Comparison of ENCODE assay signal across 8 cellular contexts in genomic region chr11:59754859-59755700, GRCh38. TPM values are rescaled to one million over a fixed set of nuclear protein-coding genes. Genes with fewer than 3 reads are reported as not detected.
DNase-seq lines count a peak whose midpoint lies in the region; ATAC-seq, FAIRE-seq and TF ChIP-seq lines count a peak whose summit lies in the region.

STX3 (plus strand) TSS chr11:59755376; CDS start chr11:59755606, 230 bp downstream.

- H3K9ac ChIP-seq in HUES48 (ENCODE audit: low read depth, low read length) = peak within 1 kb of the TSS; percentile 75

- TF ChIP-seq CTCF in CD8-positive, alpha-beta T cell (IDR thresholded peaks at IDR 0.05) = no peak

- peaks cover 23% of the 10 kb centered on the region for H3K4me1 Mint-ChIP-seq in CD8-positive, alpha-beta T cell (ENCODE audit: low read depth)
- peaks cover 28 to 35% of the 10 kb centered on the region in 2 donors for H3K4me1 Mint-ChIP-seq in natural killer cell treated with Interleukin-12 subunit alpha and Interleukin-12 subunit beta and Interleukin-15 and Interleukin-18, amount 100 ng/mL, for 72 hours (ENCODE audit: low read depth in 2 of 2)

- no peaks in the 10 kb centered on the region for H3K9me3 ChIP-seq in CD8-positive, alpha-beta T cell (ENCODE audit: low read length)
- H3K9me3 ChIP-seq in HUES48 (ENCODE audit: control insufficient read depth, insufficient read depth, low read length) = no peaks in the 10 kb centered on the region

- no peaks in the 10 kb centered on the region for H3K9me3 Mint-ChIP-seq in CD8-positive, alpha-beta T cell
- H3K9me3 Mint-ChIP-seq in natural killer cell treated with Interleukin-12 subunit alpha and Interleukin-12 subunit beta and Interleukin-15 and Interleukin-18, amount 100 ng/mL, for 72 hours = no peaks in the 10 kb centered on the region

- peaks cover 4% of the 10 kb centered on the region for H3K27me3 Mint-ChIP-seq in CD8-positive, alpha-beta T cell (ENCODE audit: low read depth)
- peaks cover 0 to 4% of the 10 kb centered on the region in 2 donors for H3K27me3 Mint-ChIP-seq in natural killer cell treated with Interleukin-12 subunit alpha and Interleukin-12 subunit beta and Interleukin-15 and Interleukin-18, amount 100 ng/mL, for 72 hours

- no peaks in the 10 kb centered on the region for H3K36me3 ChIP-seq in CD8-positive, alpha-beta T cell (ENCODE audit: insufficient read depth, low read length)
- 0 out of 2 replicates have a peak, but pooled peaks cover 2% of the 10 kb centered on the region for H3K36me3 ChIP-seq in HUES48 (ENCODE audit: control insufficient read depth, insufficient read depth, low read length)

- H3K27me3 ChIP-seq in CD8-positive, alpha-beta T cell (ENCODE audit: insufficient read depth, low read length) = no peaks in the 10 kb centered on the region
- H3K27me3 ChIP-seq in HUES48 (ENCODE audit: control insufficient read depth, insufficient read depth, low read length) = no peaks in the 10 kb centered on the region

- H3K36me3 Mint-ChIP-seq in CD8-positive, alpha-beta T cell = peaks cover 6% of the 10 kb centered on the region
- H3K36me3 Mint-ChIP-seq in natural killer cell treated with Interleukin-12 subunit alpha and Interleukin-12 subunit beta and Interleukin-15 and Interleukin-18, amount 100 ng/mL, for 72 hours = no peaks in the 10 kb centered on the region

- peak within 1 kb of the TSS; percentile 72 for H3K27ac Mint-ChIP-seq in CD8-positive, alpha-beta T cell
- H3K27ac Mint-ChIP-seq in natural killer cell treated with Interleukin-12 subunit alpha and Interleukin-12 subunit beta and Interleukin-15 and Interleukin-18, amount 100 ng/mL, for 72 hours = peak within 1 kb of the TSS; percentile 63 to 70

- intact Hi-C loops in CD8-positive, alpha-beta T cell (cut with DNase I, micrococcal nuclease) = loop anchor here (1.0 to 10.0 kb wide), 12 partner anchors 47 to 1178 kb away; partner anchors contain the start of genes MRPL16 (in 2 of the 2), PATL1 (in 2 of the 2), DTX4 (in 1 of the 2) and LPXN (in 1 of the 2)

- peak within 1 kb of the TSS; percentile 89 for H3K4me3 Mint-ChIP-seq in CD8-positive, alpha-beta T cell
- H3K4me3 Mint-ChIP-seq in natural killer cell treated with Interleukin-12 subunit alpha and Interleukin-12 subunit beta and Interleukin-15 and Interleukin-18, amount 100 ng/mL, for 72 hours = peak within 1 kb of the TSS; percentile 96

- peak within 1 kb of the TSS; percentile 70 for H3K4me3 ChIP-seq in CD8-positive, alpha-beta T cell (ENCODE audit: low read depth, low read length)
- H3K4me3 ChIP-seq in HUES48 (ENCODE audit: low read depth, low read length) = peak within 1 kb of the TSS; percentile 94

- no peak for FAIRE-seq in RCC 7860 (lab: Jason Lieb, UNC)

- peak within 1 kb of the TSS; percentile 31 for H3K27ac ChIP-seq in CD8-positive, alpha-beta T cell (ENCODE audit: low read depth, low read length)
- peak within 1 kb of the TSS; percentile 90 for H3K27ac ChIP-seq in HUES48 (ENCODE audit: low read depth, low read length)

- CTCF ChIA-PET in CD8-positive, alpha-beta T cell (lab: Charles Lee) = interaction anchor here (0.6 to 9.6 kb wide), 16 partner anchors 10 to 146 kb away, joined by 3 to 177 read pairs (median 4); partner anchors contain the start of gene MRPL16

- H3K4me1 ChIP-seq in CD8-positive, alpha-beta T cell (ENCODE audit: insufficient read depth, low read length) = peaks cover 7% of the 10 kb centered on the region
- H3K4me1 ChIP-seq in HUES48 (ENCODE audit: control insufficient read depth, insufficient read depth, low read length) = peaks cover 14% of the 10 kb centered on the region

- POLR2A ChIA-PET in CD8-positive, alpha-beta T cell (lab: Charles Lee) = interaction anchor here (0.6 to 2.8 kb wide), 7 partner anchors 11 to 139 kb away, joined by 3 to 14 read pairs (median 6); partner anchors contain the start of genes MRPL16, OSBP and PATL1

- ATAC-seq in CD8-positive, alpha-beta T cell = peak; percentile 89
- peak; percentile 70 for ATAC-seq in GM21390 (IDR thresholded peaks at IDR 0.05; ENCODE audit: unreplicated experiment)
- ATAC-seq in natural killer cell treated with Interleukin-12 subunit alpha and Interleukin-12 subunit beta and Interleukin-15 and Interleukin-18, amount 100 ng/mL, for 72 hours = peak; percentile 88 to 92

- peak; percentile 24 to 81 (median 69) for DNase-seq in CD8-positive, alpha-beta T cell
- peak; percentile 59 for DNase-seq in RCC 7860 (ENCODE audit: low spot score)
- peak; percentile 65 for DNase-seq in activated effector memory CD4-positive, alpha-beta T cell treated with Interleukin-2 at 50 U/mL for 16 hours
- DNase-seq in fibroblast of peridontal ligament (ENCODE audit: extremely low read depth) = peak; percentile 59
- peak; percentile 76 for DNase-seq in natural killer cell treated with Interleukin-12 subunit alpha and Interleukin-12 subunit beta and Interleukin-15 and Interleukin-18, amount 100 ng/mL, for 72 hours (ENCODE audit: low spot score)
- peak; percentile 50 to 68 (median 64) for DNase-seq in stimulated activated naive CD4-positive, alpha-beta T cell (lab: John Stamatoyannopoulos, UW)

RNA-seq across cellular contexts. Expression of gene STX3, which starts in this region (rescaled TPM):
- 1 to 10 TPM; 2.8 to 3.9 TPM for total RNA-seq in CD8-positive, alpha-beta T cell
- total RNA-seq in natural killer cell treated with Interleukin-12 subunit alpha and Interleukin-12 subunit beta and Interleukin-15 and Interleukin-18, amount 100 ng/mL, for 72 hours = 10 to 100 TPM; 26.8 to 28.5 TPM

Comparison
In these comparisons a context has a peak if more than half of its experiments do, and no peak if none do; other contexts are left out.
1. Peak in every context shown above with its lines: DNase-seq, ATAC-seq, H3K4me3 ChIP-seq and H3K27ac ChIP-seq.
2. RNA of gene STX3 (total RNA-seq): 26.8 to 28.5 TPM in natural killer cell treated with Interleukin-12 subunit alpha and Interleukin-12 subunit beta and Interleukin-15 and Interleukin-18, amount 100 ng/mL, for 72 hours; 2.8 to 3.9 TPM in CD8-positive, alpha-beta T cell; every median in the first group is over 4 times any median in the second.